ENCODE assay signal across 15 cellular contexts in the genomic region with DNA sequence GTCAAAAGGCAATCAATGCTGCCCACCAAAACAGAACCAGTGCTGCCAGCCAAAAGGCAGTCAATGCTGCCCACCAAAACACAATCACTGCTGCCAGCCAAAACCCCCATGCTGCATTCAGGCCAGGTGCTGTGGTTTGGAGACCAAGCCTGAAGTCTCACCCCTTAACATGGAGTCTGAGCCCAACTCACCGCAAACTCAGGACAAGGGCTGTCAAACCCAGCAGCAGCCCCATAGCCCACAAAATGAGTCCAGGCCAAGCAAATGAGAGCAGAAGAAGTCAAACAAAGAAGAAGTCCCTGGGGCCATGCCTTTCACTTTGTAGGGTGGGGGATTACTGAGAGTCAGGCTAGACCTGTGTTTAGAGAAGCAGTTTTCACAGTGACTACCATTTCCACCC. TPM values are rescaled to one million over a fixed set of nuclear protein-coding genes. Genes with fewer than 3 reads are reported as not detected.
A peak's percentile ranks its signal among the peaks of the same experiment; 100 is the strongest.
DNase-seq lines count a peak whose midpoint lies in the region; ATAC-seq and TF ChIP-seq lines count a peak whose summit lies in the region.
"Had no signal": no experiment of that assay in that cellular context is flagged by ENCODE, and none has a peak within 500 bp of the region (broad histone marks: within the 10 kb centered on the region; RNA-seq: fewer than 3 reads in every experiment).

No MANE protein-coding gene starts in this region.

- H3K9me3 ChIP-seq in breast epithelium = no peaks in the 10 kb centered on the region
- H3K9me3 ChIP-seq in mammary epithelial cell (replicated peaks; ENCODE audit: insufficient read depth, low read length) = no peaks in the 10 kb centered on the region
- no peaks in the 10 kb centered on the region for H3K9me3 ChIP-seq in gastroesophageal sphincter
- no peaks in the 10 kb centered on the region for H3K9me3 ChIP-seq in aorta (ENCODE audit: control insufficient read depth, low read length)
- H3K9me3 ChIP-seq: BE2C had no signal

- H4K20me1 ChIP-seq in mammary epithelial cell (ENCODE audit: insufficient read depth, low read length) = no peaks in the 10 kb centered on the region

- peak overlapping the region; percentile 66 for H3K4me2 ChIP-seq in mammary epithelial cell (ENCODE audit: insufficient read depth, low read depth, low read length)
- H3K4me2 ChIP-seq: GM23338 had no signal

- TF ChIP-seq POLR2A in breast epithelium (IDR thresholded peaks at IDR 0.05) = no peak
- TF ChIP-seq POLR2A in gastroesophageal sphincter (IDR thresholded peaks at IDR 0.05) = no peak

- dilution Hi-C loops in mammary epithelial cell (cut with HindIII; ENCODE audit: low sequenced_read_pairs) = no loop called here

- H3K36me3 ChIP-seq in breast epithelium (no peaks in the 10 kb centered on the region), mammary epithelial cell (ENCODE audit: insufficient read depth, low read length) (no peaks in the 10 kb centered on the region), gastroesophageal sphincter (no peaks in the 10 kb centered on the region), aorta (ENCODE audit: control insufficient read depth in 1 of 2, insufficient read depth in 2 of 2, low read length in 1 of 2) (no peaks in the 10 kb centered on the region)
- H3K36me3 ChIP-seq: BE2C had no signal

- peaks cover 65% of the 10 kb centered on the region for H3K4me1 Mint-ChIP-seq in MCF 10A (ENCODE audit: insufficient read depth, unreplicated experiment)
- H3K4me1 Mint-ChIP-seq: GM23338 had no signal

- in situ Hi-C loops in mammary epithelial cell (cut with MboI; ENCODE audit: low sequenced_read_pairs in 2 of 2) = no loop called here

- no peaks in the 10 kb centered on the region for H3K36me3 Mint-ChIP-seq in MCF 10A (ENCODE audit: insufficient read depth, unreplicated experiment)
- H3K36me3 Mint-ChIP-seq: CD4-positive, alpha-beta memory T cell had no signal

- BruUV-seq in MCF 10A (replicated peaks; lab: Mats Ljungman, UMichigan) (no TSS peak), mammary epithelial cell (replicated peaks; lab: Mats Ljungman, UMichigan) (no TSS peak)

- DNase-seq in MCF 10A (ENCODE audit: unreplicated experiment) (no peak), breast epithelium (ENCODE audit: low spot score in 2 of 2) (no peak), mammary epithelial cell (no peak), NCI-H1694 (lab: John Stamatoyannopoulos, UW) (no peak), aorta (no peak)
- DNase-seq: BE2C; CD4-positive, alpha-beta memory T cell; DND-41; GDM1; H7 had no signal

- ATAC-seq in gastroesophageal sphincter (no peak), GM19351 (IDR thresholded peaks at IDR 0.05; ENCODE audit: unreplicated experiment) (no peak), aorta (ENCODE audit: low FRiP score) (no peak)
- ATAC-seq: GM23338 had no signal

- H3K27me3 ChIP-seq in breast epithelium (no peaks in the 10 kb centered on the region), mammary epithelial cell (ENCODE audit: insufficient read depth, low read length) (no peaks in the 10 kb centered on the region), gastroesophageal sphincter (no peaks in the 10 kb centered on the region), aorta (ENCODE audit: control insufficient read depth in 1 of 2, insufficient read depth in 2 of 2, low read length in 1 of 2) (no peaks in the 10 kb centered on the region)

- H3K9ac ChIP-seq in mammary epithelial cell (ENCODE audit: insufficient read depth, low read length) = peak overlapping the region; percentile 30

- intact Hi-C loops in MCF 10A (cut with micrococcal nuclease) (no loop called here), breast epithelium (cut with DNase I; ENCODE audit: low total_unique reads) (no loop called here), mammary epithelial cell (cut with micrococcal nuclease) (no loop called here), aorta (cut with DNase I) (no loop called here)

- CTCF ChIA-PET in MCF 10A (lab: Yijun Ruan, JAX) (interaction anchor here (1.9 to 5.0 kb wide), 3 partner anchors 13 to 308 kb away, joined by 6 to 37 read pairs (median 23); no protein-coding TSS in a partner anchor), mammary epithelial cell (lab: Charles Lee; ENCODE audit: low non-redundant PET) (no interaction called here)

- peak overlapping the region; percentile 25 for H3K27ac Mint-ChIP-seq in MCF 10A (ENCODE audit: low read depth, unreplicated experiment)
- H3K27ac Mint-ChIP-seq: GM23338 had no signal

- peak overlapping the region; percentile 43 for H2AFZ ChIP-seq in mammary epithelial cell (ENCODE audit: low read depth, low read length)
- H2AFZ ChIP-seq: GM23338 had no signal

- H3K79me2 ChIP-seq in mammary epithelial cell (ENCODE audit: insufficient read depth, low read length) = no peaks in the 10 kb centered on the region

- 50% methylated on average over 1 of the region's 1 CpG for WGBS in mammary epithelial cell (ENCODE audit: low coverage, missing lambda C conversion rate)
- no CpG with 5 or more reads among the region's 1 CpG for WGBS in gastroesophageal sphincter (ENCODE audit: low coverage in 1 of 2), 2 donors
- WGBS in aorta, 2 donors = 83 to 92% methylated on average over 1 of the region's 1 CpG

- TF ChIP-seq CTCF in MCF 10A (IDR thresholded peaks at IDR 0.05; ENCODE audit: unreplicated experiment) (no peak), breast epithelium (IDR thresholded peaks at IDR 0.05) (no peak), mammary epithelial cell (conservative IDR thresholded peaks at IDR 0.05 in 1 of 2, IDR thresholded peaks at IDR 0.05 in 1 of 2; ENCODE audit: extremely low read depth in 1 of 2, insufficient read depth in 1 of 2, low read depth in 1 of 2, low read length in 2 of 2) (no peak), gastroesophageal sphincter (IDR thresholded peaks at IDR 0.05) (no peak)

- no peaks in the 10 kb centered on the region for H3K27me3 Mint-ChIP-seq in MCF 10A (ENCODE audit: insufficient read depth, unreplicated experiment)

- H3K4me3 ChIP-seq in breast epithelium = no peak overlapping the region
- no peak overlapping the region for H3K4me3 ChIP-seq in mammary epithelial cell (replicated peaks in 1 of 3; ENCODE audit: insufficient read depth in 1 of 3, low read depth in 2 of 3, low read length in 3 of 3)
- no peak overlapping the region for H3K4me3 ChIP-seq in gastroesophageal sphincter
- no peak overlapping the region for H3K4me3 ChIP-seq in aorta (ENCODE audit: low read length in 2 of 2)
- H3K4me3 ChIP-seq: GM23338 had no signal

- H3K9me3 Mint-ChIP-seq in MCF 10A (ENCODE audit: unreplicated experiment) = no peaks in the 10 kb centered on the region
- H3K9me3 Mint-ChIP-seq: CD4-positive, alpha-beta memory T cell had no signal

- no peak overlapping the region for H3K4me3 Mint-ChIP-seq in MCF 10A (ENCODE audit: unreplicated experiment)
- H3K4me3 Mint-ChIP-seq: CD4-positive, alpha-beta memory T cell; GM23338 had no signal

- no peak overlapping the region for H3K27ac ChIP-seq in breast epithelium
- peak overlapping the region; percentile 71 for H3K27ac ChIP-seq in mammary epithelial cell (ENCODE audit: insufficient read depth, low read depth, low read length)
- peak overlapping the region; percentile 2 to 67 (median 32) for H3K27ac ChIP-seq in gastroesophageal sphincter
- H3K27ac ChIP-seq in aorta (ENCODE audit: low read depth in 1 of 2, low read length in 2 of 2) = peak overlapping the region in 1 of 2 donors; percentile 41
- H3K27ac ChIP-seq: C4-2B had no signal

- H3K4me1 ChIP-seq in breast epithelium (no peaks in the 10 kb centered on the region), mammary epithelial cell (ENCODE audit: insufficient read depth, low read length) (peaks cover 72% of the 10 kb centered on the region), gastroesophageal sphincter (peaks cover 2 to 41% (median 11%) of the 10 kb centered on the region in 3 donors), aorta (ENCODE audit: control insufficient read depth in 1 of 2, insufficient read depth in 2 of 2, low read length in 2 of 2) (peaks cover 3 to 7% of the 10 kb centered on the region in 2 donors)
- H3K4me1 ChIP-seq: BE2C had no signal

- POLR2A ChIA-PET in MCF 10A (lab: Yijun Ruan, JAX) = interaction anchor here (0.7 to 1.3 kb wide), 5 partner anchors 12 to 301 kb away, joined by 3 to 4 read pairs (median 4); partner anchors contain the start of gene IVL

- TF ChIP-seq EP300 in gastroesophageal sphincter (IDR thresholded peaks at IDR 0.05) = no peak

RNA-seq across cellular contexts. Expression of gene SMCP, which starts 6.4 kb away (rescaled TPM):
- total RNA-seq in MCF 10A (2022) (not detected in 2 replicates), breast epithelium (not detected), mammary epithelial cell (not detected), gastroesophageal sphincter (not detected), aorta (not detected)
- polyA plus RNA-seq in mammary epithelial cell (not detected), aorta (not detected)
- polyA minus RNA-seq in mammary epithelial cell = not detected
- total RNA-seq: A172; CD4-positive, alpha-beta memory T cell; GM23338; H7 had no signal
- polyA plus RNA-seq: CD4-positive, alpha-beta memory T cell; GM23338 had no signal

RNA-seq across cellular contexts. Expression of gene IVL, which starts 23.8 kb away (rescaled TPM):
- 0.33 and 0.56 TPM in 2 replicates for total RNA-seq in MCF 10A (2022)
- not detected for total RNA-seq in breast epithelium
- 10 to 100 TPM in 1 of 2 donors, under 1 TPM in 1; 0.50 to 19.1 TPM for total RNA-seq in mammary epithelial cell
- 21.5 TPM for polyA plus RNA-seq in mammary epithelial cell
- polyA minus RNA-seq in mammary epithelial cell = 11.8 TPM
- 10 to 100 TPM in 1 of 4 donors, 1 to 10 TPM in 1, under 1 TPM in 1, not detected in 1; 0.31 to 13.7 (median 1.1) TPM for total RNA-seq in gastroesophageal sphincter
- not detected for total RNA-seq in aorta
- under 1 TPM; 0.13 TPM for polyA plus RNA-seq in aorta
- total RNA-seq: A172; CD4-positive, alpha-beta memory T cell; GM23338; H7 had no signal
- polyA plus RNA-seq: CD4-positive, alpha-beta memory T cell; GM23338 had no signal

RNA-seq across cellular contexts. Expression of gene LCE7A, which starts 24.7 kb away (rescaled TPM):
- total RNA-seq in MCF 10A (2022) (not detected in 2 replicates), breast epithelium (not detected), mammary epithelial cell (not detected), gastroesophageal sphincter (not detected), aorta (not detected)
- polyA plus RNA-seq in mammary epithelial cell (not detected), aorta (not detected)
- polyA minus RNA-seq in mammary epithelial cell = not detected
- total RNA-seq: A172; CD4-positive, alpha-beta memory T cell; GM23338; H7 had no signal
- polyA plus RNA-seq: CD4-positive, alpha-beta memory T cell; GM23338 had no signal

RNA-seq across cellular contexts. Expression of gene LCE6A, which starts 41.9 kb away (rescaled TPM):
- total RNA-seq in MCF 10A (2022) (not detected in 2 replicates), breast epithelium (not detected), mammary epithelial cell (not detected), gastroesophageal sphincter (not detected), aorta (not detected)
- polyA plus RNA-seq in mammary epithelial cell (not detected), aorta (not detected)
- not detected for polyA minus RNA-seq in mammary epithelial cell
- total RNA-seq: A172; CD4-positive, alpha-beta memory T cell; GM23338; H7 had no signal
- polyA plus RNA-seq: CD4-positive, alpha-beta memory T cell; GM23338 had no signal

RNA-seq across cellular contexts. Expression of gene LCE1A, which starts 57.2 kb away (rescaled TPM):
- total RNA-seq in MCF 10A (2022) = not detected in 2 replicates
- not detected for total RNA-seq in breast epithelium
- total RNA-seq in mammary epithelial cell = not detected
- polyA plus RNA-seq in mammary epithelial cell = not detected
- polyA minus RNA-seq in mammary epithelial cell = not detected
- total RNA-seq in gastroesophageal sphincter = not detected
- total RNA-seq in aorta = not detected
- not detected for polyA plus RNA-seq in aorta
- total RNA-seq: A172; CD4-positive, alpha-beta memory T cell; GM23338; H7 had no signal
- polyA plus RNA-seq: CD4-positive, alpha-beta memory T cell; GM23338 had no signal

Comparison
In these comparisons a context has a peak if more than half of its experiments do, and no peak if none do; other contexts are left out.
1. H3K27ac ChIP-seq: peak in mammary epithelial cell (single experiment) and gastroesophageal sphincter (4 of 4); none in breast epithelium (0 of 2).